In genomic region chr5:132675936-132676689, GRCh38 we compare ENCODE assay signal across 1 cellular context.
TF ChIP-seq lines count a peak whose summit lies in the region.

No MANE protein-coding gene starts in this region.

TF ChIP-seq in GM23338, 12 proteins besides CTCF, POLR2A, EP300 and RAD21:
- TF ChIP-seq ETS1 (IDR thresholded peaks at IDR 0.05): no peak
- no peak for TF ChIP-seq POLR2AphosphoS5 (IDR thresholded peaks at IDR 0.05; ENCODE audit: low read depth)
- TF ChIP-seq REST (IDR thresholded peaks at IDR 0.05; ENCODE audit: unreplicated experiment): no peak
- no peak for TF ChIP-seq JUNB (IDR thresholded peaks at IDR 0.05; ENCODE audit: unreplicated experiment)
- no peak for TF ChIP-seq EZH2phosphoT487 (IDR thresholded peaks at IDR 0.05; ENCODE audit: unreplicated experiment)
- TF ChIP-seq STAT1 (IDR thresholded peaks at IDR 0.05; ENCODE audit: unreplicated experiment): no peak
- no peak for TF ChIP-seq ZNF331 (CRISPR knock-in tag; IDR thresholded peaks at IDR 0.05; ENCODE audit: low read depth)
- no peak for TF ChIP-seq EZH2 (IDR thresholded peaks at IDR 0.05; ENCODE audit: low read depth, unreplicated experiment)
- no peak for TF ChIP-seq NANOG (IDR thresholded peaks at IDR 0.05; ENCODE audit: borderline replicate concordance)
- TF ChIP-seq CREB1 (CRISPR knock-in tag; IDR thresholded peaks at IDR 0.05; ENCODE audit: low read depth): no peak
- TF ChIP-seq ZNF462 (CRISPR knock-in tag; IDR thresholded peaks at IDR 0.05): no peak
- TF ChIP-seq ZNF114 (CRISPR knock-in tag; IDR thresholded peaks at IDR 0.05): no peak
